8 cellular contexts compared by ENCODE assay signal in the genomic region with DNA sequence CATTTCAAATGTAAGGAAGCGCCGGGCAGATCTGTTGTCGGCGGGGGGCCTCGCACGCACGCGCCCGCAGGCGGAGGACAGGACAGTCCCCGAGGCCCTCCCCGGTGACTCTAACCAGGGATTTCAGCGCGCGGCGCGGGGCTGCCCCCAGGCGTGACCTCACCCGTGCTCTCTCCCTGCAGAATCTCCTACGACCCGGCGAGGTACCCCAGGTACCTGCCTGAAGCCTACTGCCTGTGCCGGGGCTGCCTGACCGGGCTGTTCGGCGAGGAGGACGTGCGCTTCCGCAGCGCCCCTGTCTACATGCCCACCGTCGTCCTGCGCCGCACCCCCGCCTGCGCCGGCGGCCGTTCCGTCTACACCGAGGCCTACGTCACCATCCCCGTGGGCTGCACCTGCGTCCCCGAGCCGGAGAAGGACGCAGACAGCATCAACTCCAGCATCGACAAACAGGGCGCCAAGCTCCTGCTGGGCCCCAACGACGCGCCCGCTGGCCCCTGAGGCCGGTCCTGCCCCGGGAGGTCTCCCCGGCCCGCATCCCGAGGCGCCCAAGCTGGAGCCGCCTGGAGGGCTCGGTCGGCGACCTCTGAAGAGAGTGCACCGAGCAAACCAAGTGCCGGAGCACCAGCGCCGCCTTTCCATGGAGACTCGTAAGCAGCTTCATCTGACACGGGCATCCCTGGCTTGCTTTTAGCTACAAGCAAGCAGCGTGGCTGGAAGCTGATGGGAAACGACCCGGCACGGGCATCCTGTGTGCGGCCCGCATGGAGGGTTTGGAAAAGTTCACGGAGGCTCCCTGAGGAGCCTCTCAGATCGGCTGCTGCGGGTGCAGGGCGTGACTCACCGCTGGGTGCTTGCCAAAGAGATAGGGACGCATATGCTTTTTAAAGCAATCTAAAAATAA. TPM values are rescaled to one million over a fixed set of nuclear protein-coding genes. Genes with fewer than 3 reads are reported as not detected.
A peak's percentile ranks its signal among the peaks of the same experiment; 100 is the strongest.
DNase-seq lines count a peak whose midpoint lies in the region; ATAC-seq and TF ChIP-seq lines count a peak whose summit lies in the region.

No MANE protein-coding gene starts in this region.

- peaks cover 12% of the 10 kb centered on the region for H3K27me3 Mint-ChIP-seq in activated CD4-positive, alpha-beta memory T cell treated with anti-CD3 and anti-CD28 coated beads for 36 hours
- peaks cover 19% of the 10 kb centered on the region for H3K27me3 Mint-ChIP-seq in activated CD4-positive, alpha-beta memory T cell treated with anti-CD3 and anti-CD28 coated beads, Interleukin-2, amount 10 ng/mL, durations not matched to agents 7 days and 5 days
- H3K27me3 Mint-ChIP-seq in activated CD8-positive, alpha-beta T cell treated with anti-CD3 and anti-CD28 coated beads, Interleukin-2, amount 10 ng/mL, durations not matched to agents 7 days and 5 days (ENCODE audit: low read depth): peaks cover 19% of the 10 kb centered on the region

- H3K79me2 ChIP-seq in parathyroid adenoma: no peaks in the 10 kb centered on the region

- H3K9me3 ChIP-seq in parathyroid adenoma (ENCODE audit: control insufficient read depth, low read length): no peaks in the 10 kb centered on the region

- H3K4me1 ChIP-seq in foreskin keratinocyte (no peaks in the 10 kb centered on the region), parathyroid adenoma (no peaks in the 10 kb centered on the region)

- peak; percentile 20 for DNase-seq in activated CD4-positive, alpha-beta memory T cell treated with anti-CD3 and anti-CD28 coated beads for 36 hours
- no peak for DNase-seq in activated CD4-positive, alpha-beta memory T cell treated with anti-CD3 and anti-CD28 coated beads, Interleukin-2, amount 10 ng/mL, durations not matched to agents 7 days and 5 days
- peak; percentile 25 for DNase-seq in activated CD8-positive, alpha-beta T cell treated with anti-CD3 and anti-CD28 coated beads, Interleukin-2, amount 10 ng/mL, durations not matched to agents 7 days and 5 days
- DNase-seq in foreskin keratinocyte: peak in 1 of 2 donors; percentile 43

- peak overlapping the region; percentile 76 for H2AFZ ChIP-seq in parathyroid adenoma

- H3K4me3 ChIP-seq in parathyroid adenoma (ENCODE audit: low read depth, low read length): peak overlapping the region; percentile 27

- POLR2A ChIA-PET in activated CD4-positive, alpha-beta memory T cell treated with anti-CD3 and anti-CD28 coated beads for 36 hours (lab: Charles Lee): interaction anchor here (1.1 kb wide), 1 partner anchor 10 kb away, joined by 3 read pairs; no protein-coding TSS in a partner anchor
- POLR2A ChIA-PET in activated CD4-positive, alpha-beta memory T cell treated with anti-CD3 and anti-CD28 coated beads, Interleukin-2, amount 10 ng/mL, durations not matched to agents 7 days and 5 days (lab: Charles Lee): interaction anchor here (0.9 kb wide), 1 partner anchor 52 kb away, joined by 3 read pairs; a partner anchor contains a TSS
- POLR2A ChIA-PET in activated CD8-positive, alpha-beta T cell treated with anti-CD3 and anti-CD28 coated beads, Interleukin-2, amount 10 ng/mL, durations not matched to agents 7 days and 5 days (lab: Charles Lee): no interaction called here

- H3K9ac ChIP-seq in parathyroid adenoma: no peak overlapping the region

- H3K4me3 Mint-ChIP-seq in activated CD4-positive, alpha-beta memory T cell treated with anti-CD3 and anti-CD28 coated beads for 36 hours: peak overlapping the region; percentile 26
- H3K4me3 Mint-ChIP-seq in activated CD4-positive, alpha-beta memory T cell treated with anti-CD3 and anti-CD28 coated beads, Interleukin-2, amount 10 ng/mL, durations not matched to agents 7 days and 5 days: no peak overlapping the region
- peak overlapping the region; percentile 31 for H3K4me3 Mint-ChIP-seq in activated CD8-positive, alpha-beta T cell treated with anti-CD3 and anti-CD28 coated beads, Interleukin-2, amount 10 ng/mL, durations not matched to agents 7 days and 5 days

- no peak overlapping the region for H3K27ac Mint-ChIP-seq in activated CD4-positive, alpha-beta memory T cell treated with anti-CD3 and anti-CD28 coated beads for 36 hours
- H3K27ac Mint-ChIP-seq in activated CD4-positive, alpha-beta memory T cell treated with anti-CD3 and anti-CD28 coated beads, Interleukin-2, amount 10 ng/mL, durations not matched to agents 7 days and 5 days: no peak overlapping the region
- no peak overlapping the region for H3K27ac Mint-ChIP-seq in activated CD8-positive, alpha-beta T cell treated with anti-CD3 and anti-CD28 coated beads, Interleukin-2, amount 10 ng/mL, durations not matched to agents 7 days and 5 days

- no peaks in the 10 kb centered on the region for H3K9me3 Mint-ChIP-seq in activated CD4-positive, alpha-beta memory T cell treated with anti-CD3 and anti-CD28 coated beads for 36 hours
- H3K9me3 Mint-ChIP-seq in activated CD4-positive, alpha-beta memory T cell treated with anti-CD3 and anti-CD28 coated beads, Interleukin-2, amount 10 ng/mL, durations not matched to agents 7 days and 5 days: no peaks in the 10 kb centered on the region
- H3K9me3 Mint-ChIP-seq in activated CD8-positive, alpha-beta T cell treated with anti-CD3 and anti-CD28 coated beads, Interleukin-2, amount 10 ng/mL, durations not matched to agents 7 days and 5 days (ENCODE audit: insufficient read depth): no peaks in the 10 kb centered on the region

- H3K27ac ChIP-seq in foreskin keratinocyte (no peak overlapping the region), parathyroid adenoma (no peak overlapping the region)

- peak; percentile 70 for ATAC-seq in activated CD8-positive, alpha-beta T cell treated with anti-CD3 and anti-CD28 coated beads, Interleukin-2, amount 10 ng/mL, durations not matched to agents 7 days and 5 days
- ATAC-seq in foreskin keratinocyte: peak; percentile 69
- ATAC-seq in GM18907 (IDR thresholded peaks at IDR 0.05; ENCODE audit: unreplicated experiment): no peak
- ATAC-seq in GM19395 (IDR thresholded peaks at IDR 0.05; ENCODE audit: unreplicated experiment): no peak
- ATAC-seq in GM21360 (IDR thresholded peaks at IDR 0.05; ENCODE audit: unreplicated experiment): no peak

- H3K4me2 ChIP-seq in parathyroid adenoma (ENCODE audit: low read length): peak overlapping the region; percentile 79

- TF ChIP-seq CTCF in foreskin keratinocyte (conservative IDR thresholded peaks at IDR 0.05) (peak; percentile 18), parathyroid adenoma (IDR thresholded peaks at IDR 0.05) (no peak)

- H3K36me3 ChIP-seq in parathyroid adenoma (ENCODE audit: control insufficient read depth, insufficient read depth, low read length): no peaks in the 10 kb centered on the region

- peaks cover 2% of the 10 kb centered on the region for H3K4me1 Mint-ChIP-seq in activated CD4-positive, alpha-beta memory T cell treated with anti-CD3 and anti-CD28 coated beads for 36 hours (ENCODE audit: low read depth)
- peaks cover 2% of the 10 kb centered on the region for H3K4me1 Mint-ChIP-seq in activated CD4-positive, alpha-beta memory T cell treated with anti-CD3 and anti-CD28 coated beads, Interleukin-2, amount 10 ng/mL, durations not matched to agents 7 days and 5 days
- peaks cover 2% of the 10 kb centered on the region for H3K4me1 Mint-ChIP-seq in activated CD8-positive, alpha-beta T cell treated with anti-CD3 and anti-CD28 coated beads, Interleukin-2, amount 10 ng/mL, durations not matched to agents 7 days and 5 days (ENCODE audit: low read depth)

- H3K27me3 ChIP-seq in foreskin keratinocyte (peaks cover 36% of the 10 kb centered on the region), parathyroid adenoma (ENCODE audit: control insufficient read depth, insufficient read depth, low read length) (no peaks in the 10 kb centered on the region)

- CTCF ChIA-PET in activated CD4-positive, alpha-beta memory T cell treated with anti-CD3 and anti-CD28 coated beads for 36 hours (lab: Charles Lee): interaction anchor here (1.1 to 2.4 kb wide), 3 partner anchors 11 to 18 kb away, joined by 3 to 7 read pairs (median 4); a partner anchor contains a TSS
- CTCF ChIA-PET in activated CD4-positive, alpha-beta memory T cell treated with anti-CD3 and anti-CD28 coated beads, Interleukin-2, amount 10 ng/mL, durations not matched to agents 7 days and 5 days (lab: Charles Lee): interaction anchor here (0.6 to 1.8 kb wide), 6 partner anchors 10 to 229 kb away, joined by 3 to 5 read pairs (median 3); a partner anchor contains a TSS
- CTCF ChIA-PET in activated CD8-positive, alpha-beta T cell treated with anti-CD3 and anti-CD28 coated beads, Interleukin-2, amount 10 ng/mL, durations not matched to agents 7 days and 5 days (lab: Charles Lee): interaction anchor here (0.7 to 2.5 kb wide), 11 partner anchors 8 to 524 kb away, joined by 3 to 15 read pairs (median 4); a partner anchor contains a TSS

- H3K36me3 Mint-ChIP-seq in activated CD4-positive, alpha-beta memory T cell treated with anti-CD3 and anti-CD28 coated beads for 36 hours: no peaks in the 10 kb centered on the region
- no peaks in the 10 kb centered on the region for H3K36me3 Mint-ChIP-seq in activated CD4-positive, alpha-beta memory T cell treated with anti-CD3 and anti-CD28 coated beads, Interleukin-2, amount 10 ng/mL, durations not matched to agents 7 days and 5 days (ENCODE audit: low read depth)
- H3K36me3 Mint-ChIP-seq in activated CD8-positive, alpha-beta T cell treated with anti-CD3 and anti-CD28 coated beads, Interleukin-2, amount 10 ng/mL, durations not matched to agents 7 days and 5 days (ENCODE audit: low read depth): no peaks in the 10 kb centered on the region

- intact Hi-C loops in activated CD4-positive, alpha-beta memory T cell treated with anti-CD3 and anti-CD28 coated beads for 36 hours (cut with micrococcal nuclease): no loop called here

RNA-seq across cellular contexts. Expression of a gene that starts 18.2 kb away (rescaled TPM):
- total RNA-seq in activated CD4-positive, alpha-beta memory T cell treated with anti-CD3 and anti-CD28 coated beads for 36 hours: under 1 TPM in 1 of 2 experiments, not detected in 1; 0.12 TPM
- not detected for total RNA-seq in activated CD4-positive, alpha-beta memory T cell treated with anti-CD3 and anti-CD28 coated beads, Interleukin-2, amount 10 ng/mL, durations not matched to agents 7 days and 5 days
- total RNA-seq in activated CD8-positive, alpha-beta T cell treated with anti-CD3 and anti-CD28 coated beads, Interleukin-2, amount 10 ng/mL, durations not matched to agents 7 days and 5 days: under 1 TPM; 0.13 to 0.18 TPM
- 0.07 and 0.10 TPM in 2 replicates for total RNA-seq in foreskin keratinocyte
- 0.07 and 0.10 TPM in 2 replicates for polyA plus RNA-seq in foreskin keratinocyte

RNA-seq across cellular contexts. Expression of a gene that starts 52.1 kb away (rescaled TPM):
- total RNA-seq in activated CD4-positive, alpha-beta memory T cell treated with anti-CD3 and anti-CD28 coated beads for 36 hours: 10 to 100 TPM; 16.5 to 18.4 TPM
- total RNA-seq in activated CD4-positive, alpha-beta memory T cell treated with anti-CD3 and anti-CD28 coated beads, Interleukin-2, amount 10 ng/mL, durations not matched to agents 7 days and 5 days: 1 to 10 TPM; 7.9 TPM
- total RNA-seq in activated CD8-positive, alpha-beta T cell treated with anti-CD3 and anti-CD28 coated beads, Interleukin-2, amount 10 ng/mL, durations not matched to agents 7 days and 5 days: 10 to 100 TPM in 1 of 2 experiments, 1 to 10 TPM in 1; 10.0 to 11.2 TPM
- total RNA-seq in foreskin keratinocyte: 7.7 and 10.2 TPM in 2 replicates
- 11.3 and 14.4 TPM in 2 replicates for polyA plus RNA-seq in foreskin keratinocyte

Comparison
In these comparisons a context has a peak if more than half of its experiments do, and no peak if none do; other contexts are left out.
1. ATAC-seq: peak in activated CD8-positive, alpha-beta T cell treated with anti-CD3 and anti-CD28 coated beads, Interleukin-2, amount 10 ng/mL, durations not matched to agents 7 days and 5 days (single experiment) and foreskin keratinocyte (single experiment); none in GM18907 (single experiment), GM19395 (single experiment) and GM21360 (single experiment).